ENCODE assay signal across 1 cellular context in the genomic region with DNA sequence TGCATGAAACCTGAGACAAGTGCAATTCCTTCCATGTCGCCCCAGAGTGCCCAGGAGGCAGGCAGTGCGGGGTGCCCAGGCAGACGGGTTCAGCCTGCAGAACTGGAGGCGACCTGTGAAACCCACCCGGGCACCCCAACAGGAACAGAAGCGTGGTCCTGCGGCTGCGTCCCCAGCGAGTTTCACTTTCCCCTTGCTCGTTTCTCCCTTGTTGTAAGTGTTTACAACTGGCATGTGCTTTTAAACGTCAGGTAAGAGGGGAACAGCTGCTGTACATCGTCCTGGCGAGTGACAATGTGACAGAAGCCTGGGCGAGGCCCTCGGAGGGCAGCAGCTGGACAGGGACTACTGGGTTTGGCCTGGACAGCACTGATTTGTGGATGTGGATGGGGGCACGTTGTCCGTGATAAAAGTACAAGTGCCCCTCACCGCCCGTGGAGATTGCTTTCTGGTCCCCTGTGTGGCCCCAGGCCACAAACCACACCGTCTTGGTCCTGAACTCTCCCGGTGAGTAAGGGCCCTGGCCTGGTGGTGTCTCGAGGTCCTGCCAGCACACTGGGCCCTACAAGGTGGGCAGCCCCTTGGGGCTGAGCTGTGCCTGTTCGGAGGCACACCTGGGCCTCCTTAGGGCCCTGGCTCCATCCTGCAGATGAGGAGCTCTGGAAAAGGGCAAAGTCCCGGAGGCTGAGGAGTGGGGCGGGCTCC.
A peak's percentile ranks its signal among the peaks of the same experiment; 100 is the strongest.
TF ChIP-seq lines count a peak whose summit lies in the region.

No MANE protein-coding gene starts in this region.

TF ChIP-seq in GM12878, 131 proteins besides CTCF, POLR2A, EP300 and RAD21:
- 0 out of 2 replicates have a peak, but pooled peaks have one; percentile 25 for TF ChIP-seq MXI1 (IDR thresholded peaks at IDR 0.05; ENCODE audit: low read depth, low read length)
- TF ChIP-seq, protein P1, sequence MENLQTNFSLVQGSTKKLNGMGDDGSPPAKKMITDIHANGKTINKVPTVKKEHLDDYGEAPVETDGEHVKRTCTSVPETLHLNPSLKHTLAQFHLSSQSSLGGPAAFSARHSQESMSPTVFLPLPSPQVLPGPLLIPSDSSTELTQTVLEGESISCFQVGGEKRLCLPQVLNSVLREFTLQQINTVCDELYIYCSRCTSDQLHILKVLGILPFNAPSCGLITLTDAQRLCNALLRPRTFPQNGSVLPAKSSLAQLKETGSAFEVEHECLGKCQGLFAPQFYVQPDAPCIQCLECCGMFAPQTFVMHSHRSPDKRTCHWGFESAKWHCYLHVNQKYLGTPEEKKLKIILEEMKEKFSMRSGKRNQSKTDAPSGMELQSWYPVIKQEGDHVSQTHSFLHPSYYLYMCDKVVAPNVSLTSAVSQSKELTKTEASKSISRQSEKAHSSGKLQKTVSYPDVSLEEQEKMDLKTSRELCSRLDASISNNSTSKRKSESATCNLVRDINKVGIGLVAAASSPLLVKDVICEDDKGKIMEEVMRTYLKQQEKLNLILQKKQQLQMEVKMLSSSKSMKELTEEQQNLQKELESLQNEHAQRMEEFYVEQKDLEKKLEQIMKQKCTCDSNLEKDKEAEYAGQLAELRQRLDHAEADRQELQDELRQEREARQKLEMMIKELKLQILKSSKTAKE (IDR thresholded peaks at IDR 0.05; ENCODE audit: low read depth, poor library complexity, severe bottlenecking) = no peak
- TF ChIP-seq KLF5 (IDR thresholded peaks at IDR 0.05; ENCODE audit: partially characterized antibody) = no peak
- peak; percentile 66; the same call in 1 of the 2 replicates for TF ChIP-seq TCF12 (IDR thresholded peaks at IDR 0.05; ENCODE audit: low read depth, low read length)
- TF ChIP-seq SIN3A (IDR thresholded peaks at IDR 0.05; ENCODE audit: low read depth, low read length) = no peak
- TF ChIP-seq, protein P2, sequence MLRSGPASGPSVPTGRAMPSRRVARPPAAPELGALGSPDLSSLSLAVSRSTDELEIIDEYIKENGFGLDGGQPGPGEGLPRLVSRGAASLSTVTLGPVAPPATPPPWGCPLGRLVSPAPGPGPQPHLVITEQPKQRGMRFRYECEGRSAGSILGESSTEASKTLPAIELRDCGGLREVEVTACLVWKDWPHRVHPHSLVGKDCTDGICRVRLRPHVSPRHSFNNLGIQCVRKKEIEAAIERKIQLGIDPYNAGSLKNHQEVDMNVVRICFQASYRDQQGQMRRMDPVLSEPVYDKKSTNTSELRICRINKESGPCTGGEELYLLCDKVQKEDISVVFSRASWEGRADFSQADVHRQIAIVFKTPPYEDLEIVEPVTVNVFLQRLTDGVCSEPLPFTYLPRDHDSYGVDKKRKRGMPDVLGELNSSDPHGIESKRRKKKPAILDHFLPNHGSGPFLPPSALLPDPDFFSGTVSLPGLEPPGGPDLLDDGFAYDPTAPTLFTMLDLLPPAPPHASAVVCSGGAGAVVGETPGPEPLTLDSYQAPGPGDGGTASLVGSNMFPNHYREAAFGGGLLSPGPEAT (IDR thresholded peaks at IDR 0.05; ENCODE audit: low read depth) = no peak
